ENCODE assay signal across 16 cellular contexts in the genomic region with DNA sequence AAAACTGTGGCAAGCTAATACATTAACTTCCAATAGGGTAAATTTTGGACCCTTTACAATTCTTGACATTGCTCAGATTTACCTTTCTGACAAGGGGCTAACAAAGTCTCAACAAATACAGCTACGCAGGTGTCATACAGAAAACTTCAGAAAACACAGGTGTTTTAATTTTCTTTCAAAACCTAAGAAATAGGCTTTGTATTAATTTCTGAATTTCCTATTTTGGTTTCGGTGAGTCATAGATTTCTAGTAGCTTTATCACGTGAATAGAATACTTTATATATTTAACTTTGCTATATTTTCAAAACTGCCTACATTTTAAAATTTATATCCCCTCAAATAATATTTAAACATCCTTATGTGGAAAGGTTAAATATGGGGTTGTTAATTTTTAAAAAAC.
DNase-seq lines count a peak whose midpoint lies in the region; ATAC-seq and TF ChIP-seq lines count a peak whose summit lies in the region.
"Had no signal": no experiment of that assay in that cellular context is flagged by ENCODE, and none has a peak within 500 bp of the region (broad histone marks: within the 10 kb centered on the region; RNA-seq: fewer than 3 reads in every experiment).

No MANE protein-coding gene starts in this region.

- H3K4me3 Mint-ChIP-seq in Calu3 (ENCODE audit: low read depth, unreplicated experiment): no peak overlapping the region
- H3K4me3 Mint-ChIP-seq in activated CD8-positive, alpha-beta memory T cell treated with anti-CD3 and anti-CD28 coated beads, Interleukin-2, amount 10 ng/mL, durations not matched to agents 7 days and 5 days: no peak overlapping the region
- H3K4me3 Mint-ChIP-seq: CD8-positive, alpha-beta memory T cell; H9; T-helper 1 cell treated with Interleukin-12 subunit alpha and Interleukin-12 subunit beta and Interleukin-4 antibody, amounts not matched to agents 30 μg/mL and 1 μg/mL, for 36 hours had no signal

- no TSS peak for BruUV-seq in Calu3 (replicated peaks; lab: Mats Ljungman, UMichigan)

- ATAC-seq in GM18498 (IDR thresholded peaks at IDR 0.05; ENCODE audit: unreplicated experiment): peak; percentile 43
- ATAC-seq in GM19395 (IDR thresholded peaks at IDR 0.05; ENCODE audit: unreplicated experiment): peak; percentile 53
- peak; percentile 45 for ATAC-seq in HG03103 (IDR thresholded peaks at IDR 0.05; ENCODE audit: low read depth, unreplicated experiment)
- no peak for ATAC-seq in activated CD8-positive, alpha-beta memory T cell treated with anti-CD3 and anti-CD28 coated beads, Interleukin-2, amount 10 ng/mL, durations not matched to agents 7 days and 5 days

- peaks cover 5% of the 10 kb centered on the region for H3K36me3 Mint-ChIP-seq in Calu3 (ENCODE audit: insufficient read depth, unreplicated experiment)
- no peaks in the 10 kb centered on the region for H3K36me3 Mint-ChIP-seq in activated CD8-positive, alpha-beta memory T cell treated with anti-CD3 and anti-CD28 coated beads, Interleukin-2, amount 10 ng/mL, durations not matched to agents 7 days and 5 days
- H3K36me3 Mint-ChIP-seq: CD8-positive, alpha-beta memory T cell had no signal

- no peak overlapping the region for H3K27ac Mint-ChIP-seq in Calu3 (ENCODE audit: unreplicated experiment)
- no peak overlapping the region for H3K27ac Mint-ChIP-seq in activated CD8-positive, alpha-beta memory T cell treated with anti-CD3 and anti-CD28 coated beads, Interleukin-2, amount 10 ng/mL, durations not matched to agents 7 days and 5 days
- H3K27ac Mint-ChIP-seq: CD8-positive, alpha-beta memory T cell; H9; T-helper 1 cell treated with Interleukin-12 subunit alpha and Interleukin-12 subunit beta and Interleukin-4 antibody, amounts not matched to agents 30 μg/mL and 1 μg/mL, for 36 hours had no signal

- DNase-seq in RPMI8226 (peak; percentile 54), Calu3 (no peak), erythroblast (lab: John Stamatoyannopoulos, UW) (no peak)
- DNase-seq in effector CD4-positive, alpha-beta T cell: no peak
- no peak for DNase-seq in activated CD8-positive, alpha-beta memory T cell treated with anti-CD3 and anti-CD28 coated beads, Interleukin-2, amount 10 ng/mL, durations not matched to agents 7 days and 5 days
- DNase-seq: CD8-positive, alpha-beta memory T cell; H9; KBM-7; NCI-H1694; NCI-H2081 treated with DMSO at 0.1 percent for 48 hours; NCI-H526; SHP77 had no signal

- H3K9me3 Mint-ChIP-seq in Calu3 (ENCODE audit: low read depth, unreplicated experiment): no peaks in the 10 kb centered on the region
- H3K9me3 Mint-ChIP-seq in activated CD8-positive, alpha-beta memory T cell treated with anti-CD3 and anti-CD28 coated beads, Interleukin-2, amount 10 ng/mL, durations not matched to agents 7 days and 5 days (ENCODE audit: low read depth): no peaks in the 10 kb centered on the region
- H3K9me3 Mint-ChIP-seq: CD8-positive, alpha-beta memory T cell; H9; T-helper 1 cell treated with Interleukin-12 subunit alpha and Interleukin-12 subunit beta and Interleukin-4 antibody, amounts not matched to agents 30 μg/mL and 1 μg/mL, for 36 hours had no signal

- peaks cover 21% of the 10 kb centered on the region for H3K4me1 Mint-ChIP-seq in Calu3 (ENCODE audit: low read depth, unreplicated experiment)
- no peaks in the 10 kb centered on the region for H3K4me1 Mint-ChIP-seq in activated CD8-positive, alpha-beta memory T cell treated with anti-CD3 and anti-CD28 coated beads, Interleukin-2, amount 10 ng/mL, durations not matched to agents 7 days and 5 days
- H3K4me1 Mint-ChIP-seq: CD8-positive, alpha-beta memory T cell had no signal

- CTCF ChIA-PET in Calu3 (lab: Charles Lee): interaction anchor here (0.6 to 1.6 kb wide), 4 partner anchors 24 to 699 kb away, joined by 3 to 4 read pairs (median 3); no protein-coding TSS in a partner anchor
- CTCF ChIA-PET in activated CD8-positive, alpha-beta memory T cell treated with anti-CD3 and anti-CD28 coated beads, Interleukin-2, amount 10 ng/mL, durations not matched to agents 7 days and 5 days (lab: Charles Lee): no interaction called here

- intact Hi-C loops in Calu3 (cut with micrococcal nuclease; ENCODE audit: unreplicated experiment): loop anchor here (10.0 kb wide), 1 partner anchor 452 kb away; no protein-coding TSS in a partner anchor

- TF ChIP-seq POLR2A in erythroblast (IDR thresholded peaks at IDR 0.05; ENCODE audit: low read length): no peak

- H3K27me3 Mint-ChIP-seq in Calu3 (ENCODE audit: unreplicated experiment): no peaks in the 10 kb centered on the region
- H3K27me3 Mint-ChIP-seq in activated CD8-positive, alpha-beta memory T cell treated with anti-CD3 and anti-CD28 coated beads, Interleukin-2, amount 10 ng/mL, durations not matched to agents 7 days and 5 days: peaks cover 3% of the 10 kb centered on the region

- TF ChIP-seq CTCF in Calu3 (IDR thresholded peaks at IDR 0.05; ENCODE audit: unreplicated experiment): no peak
